19 cellular contexts compared by ENCODE assay signal in genomic region chr7:68247566-68247965, GRCh38.
"Had no signal": no experiment of that assay in that cellular context is flagged by ENCODE, and none has a peak within 500 bp of the region (broad histone marks: within the 10 kb centered on the region; RNA-seq: fewer than 3 reads in every experiment).

No MANE protein-coding gene starts in this region.

- DNase-seq: effector CD4-positive, alpha-beta T cell; endodermal cell; gastrocnemius medialis; heart right ventricle; hypothalamus; left colon; mucosa of descending colon; naive thymus-derived CD8-positive, alpha-beta T cell; posterior cingulate gyrus; sigmoid colon; stimulated activated CD4-positive, alpha-beta T cell treated with anti-CD3 and anti-CD28 coated beads, Interleukin-12 subunit alpha, Interleukin-12 subunit beta, amount 100 ng/mL, for 4 hours; stimulated activated CD4-positive, alpha-beta T cell treated with anti-CD3 and anti-CD28 coated beads, Interleukin-2, amount 100 ng/mL, for 48 hours; stimulated activated naive CD4-positive, alpha-beta T cell treated with Interleukin-2 at 50 U/mL for 16 hours; tibial artery; upper lobe of right lung had no signal

- H3K4me1 ChIP-seq: gastrocnemius medialis, heart right ventricle, right atrium auricular region, sigmoid colon, tibial artery, upper lobe of right lung, vagina had no signal

- H3K4me3 ChIP-seq: coronary artery, gastrocnemius medialis, heart right ventricle, mucosa of descending colon, right atrium auricular region, sigmoid colon, skin epidermis, tibial artery, upper lobe of right lung, vagina had no signal

- H3K36me3 ChIP-seq: gastrocnemius medialis, heart right ventricle, right atrium auricular region, sigmoid colon, tibial artery, upper lobe of right lung, vagina had no signal

- H3K27me3 ChIP-seq: gastrocnemius medialis, right atrium auricular region, sigmoid colon, upper lobe of right lung, vagina had no signal

- H3K9me3 ChIP-seq: gastrocnemius medialis, right atrium auricular region, tibial artery, upper lobe of right lung, vagina had no signal

- H3K27ac ChIP-seq: coronary artery, gastrocnemius medialis, heart right ventricle, right atrium auricular region, sigmoid colon, skin epidermis, tibial artery, upper lobe of right lung, vagina had no signal
